Comparison of ENCODE assay signal across 9 cellular contexts in the genomic region with DNA sequence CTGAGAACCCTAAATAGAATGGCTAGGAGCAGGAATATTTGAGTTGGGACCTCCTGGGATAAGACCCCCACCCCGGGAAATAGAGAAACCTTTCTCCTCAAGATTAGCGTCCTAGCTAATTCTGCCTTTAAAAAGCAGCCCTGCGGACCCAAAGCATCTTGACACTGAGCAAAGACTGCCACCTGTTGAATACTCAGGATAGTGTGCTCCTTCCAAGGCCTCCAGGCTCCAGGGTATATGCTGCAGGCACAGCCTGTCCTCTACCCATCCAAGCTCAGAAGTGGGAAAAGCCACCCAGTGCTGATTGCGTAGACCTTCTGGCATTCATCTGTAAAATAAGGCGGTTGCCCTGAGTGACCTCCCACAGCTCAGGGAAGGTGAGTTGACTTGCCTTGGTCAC.
DNase-seq lines count a peak whose midpoint lies in the region; ATAC-seq and TF ChIP-seq lines count a peak whose summit lies in the region.
"Had no signal": no experiment of that assay in that cellular context is flagged by ENCODE, and none has a peak within 500 bp of the region (broad histone marks: within the 10 kb centered on the region; RNA-seq: fewer than 3 reads in every experiment).

No MANE protein-coding gene starts in this region.

- intact Hi-C loops in heart right ventricle (cut with DNase I) = loop anchor here in 6 of 10 donors (5.0 to 10.0 kb wide), 9 partner anchors 312 to 1960 kb away; a partner anchor contains a TSS

- H3K4me3 ChIP-seq in GM23338 (no peak overlapping the region), heart right ventricle (no peak overlapping the region), WERI-Rb-1 (ENCODE audit: low read depth, low read length) (no peak overlapping the region)

- peak overlapping the region; percentile 86 for H2AFZ ChIP-seq in GM23338

- H3K27ac ChIP-seq in GM23338 (ENCODE audit: low read depth) (no peak overlapping the region), heart right ventricle (no peak overlapping the region), WERI-Rb-1 (no peak overlapping the region)
- H3K27ac ChIP-seq: HL-60 had no signal

- no peaks in the 10 kb centered on the region for H4K20me1 ChIP-seq in GM23338 (replicated peaks; ENCODE audit: insufficient read depth)

- H3K27ac Mint-ChIP-seq in GM23338 = no peak overlapping the region
- peak overlapping the region; percentile 13 for H3K27ac Mint-ChIP-seq in activated T-helper 17 cell treated with anti-CD3 and anti-CD28 coated beads, Interleukin-2, amount 50 U/mL, for 72 hours

- H3K4me1 ChIP-seq in GM23338 (ENCODE audit: insufficient read depth) = no peaks in the 10 kb centered on the region
- peaks cover 0 to 4% (median 0%) of the 10 kb centered on the region in 9 donors for H3K4me1 ChIP-seq in heart right ventricle

- H3K79me2 ChIP-seq in GM23338 (replicated peaks; ENCODE audit: insufficient read depth) = no peaks in the 10 kb centered on the region

- no peaks in the 10 kb centered on the region; the same call in 2 of the 3 replicates for H3K9me3 Mint-ChIP-seq in GM23338
- H3K9me3 Mint-ChIP-seq in activated T-helper 17 cell treated with anti-CD3 and anti-CD28 coated beads, Interleukin-2, amount 50 U/mL, for 72 hours = no peaks in the 10 kb centered on the region

- H3K27me3 Mint-ChIP-seq in GM23338 (ENCODE audit: insufficient read depth, low read depth, poor library complexity) = no peaks in the 10 kb centered on the region
- H3K27me3 Mint-ChIP-seq in activated T-helper 17 cell treated with anti-CD3 and anti-CD28 coated beads, Interleukin-2, amount 50 U/mL, for 72 hours = no peaks in the 10 kb centered on the region

- no peak overlapping the region for H3K4me3 Mint-ChIP-seq in GM23338
- no peak overlapping the region for H3K4me3 Mint-ChIP-seq in activated T-helper 17 cell treated with anti-CD3 and anti-CD28 coated beads, Interleukin-2, amount 50 U/mL, for 72 hours

- H3K36me3 Mint-ChIP-seq in GM23338 (ENCODE audit: low read depth) = no peaks in the 10 kb centered on the region
- no peaks in the 10 kb centered on the region for H3K36me3 Mint-ChIP-seq in activated T-helper 17 cell treated with anti-CD3 and anti-CD28 coated beads, Interleukin-2, amount 50 U/mL, for 72 hours (ENCODE audit: low read depth)

- no peaks in the 10 kb centered on the region for H3K9me3 ChIP-seq in heart right ventricle
- no peaks in the 10 kb centered on the region for H3K9me3 ChIP-seq in WERI-Rb-1 (ENCODE audit: severe bottlenecking)

- H3K27me3 ChIP-seq in GM23338 (ENCODE audit: insufficient read depth) (no peaks in the 10 kb centered on the region), heart right ventricle (no peaks in the 10 kb centered on the region), WERI-Rb-1 (ENCODE audit: insufficient read depth, low read depth, severe bottlenecking) (peaks cover 28% of the 10 kb centered on the region)

- WGBS in heart right ventricle, 2 donors = 14 to 18% methylated on average over 5 of the region's 5 CpGs

- peak; percentile 56 for TF ChIP-seq CTCF in AG09319 (IDR thresholded peaks at IDR 0.05; ENCODE audit: low read depth, low read length)
- TF ChIP-seq CTCF in GM23338 (conservative IDR thresholded peaks at IDR 0.05; ENCODE audit: low read depth in 2 of 2) = peak; percentile 63 to 85
- peak; percentile 37 to 74 (median 66) for TF ChIP-seq CTCF in heart right ventricle (IDR thresholded peaks at IDR 0.05)
- TF ChIP-seq CTCF in WERI-Rb-1 (IDR thresholded peaks at IDR 0.05; ENCODE audit: low read depth, low read length) = no peak

- H3K4me1 Mint-ChIP-seq in GM23338 = no peaks in the 10 kb centered on the region
- no peaks in the 10 kb centered on the region for H3K4me1 Mint-ChIP-seq in activated T-helper 17 cell treated with anti-CD3 and anti-CD28 coated beads, Interleukin-2, amount 50 U/mL, for 72 hours

- H3K36me3 ChIP-seq in GM23338 (ENCODE audit: insufficient read depth) = no peaks in the 10 kb centered on the region
- no peaks in the 10 kb centered on the region for H3K36me3 ChIP-seq in heart right ventricle
- no peaks in the 10 kb centered on the region for H3K36me3 ChIP-seq in WERI-Rb-1

- no peaks in the 10 kb centered on the region for H3K9me2 ChIP-seq in GM23338 (ENCODE audit: insufficient read depth)

- no peak overlapping the region for H3K4me2 ChIP-seq in GM23338

- ATAC-seq in GM23338 = peak; percentile 100
- ATAC-seq in activated T-helper 17 cell treated with anti-CD3 and anti-CD28 coated beads, Interleukin-2, amount 50 U/mL, for 72 hours (replicated peaks) = peak; percentile 77
- peak; percentile 59 to 97 (median 90) for ATAC-seq in heart right ventricle

- no peaks in the 10 kb centered on the region for H3F3A ChIP-seq in GM23338 (replicated peaks; ENCODE audit: low read depth)

- no peak for DNase-seq in AG09319 (ENCODE audit: extremely low read depth, low read depth)
- peak; percentile 85 for DNase-seq in GM23338 (ENCODE audit: low spot score)
- DNase-seq in heart right ventricle = peak; percentile 10 to 46
- DNase-seq in retina = peak; percentile 70
- no peak for DNase-seq in NCI-H2107 treated with DMSO at 0.1 percent for 48 hours (lab: John Stamatoyannopoulos, UW; ENCODE audit: unreplicated experiment)
- no peak for DNase-seq in WERI-Rb-1
- DNase-seq in activated gamma-delta T cell (lab: John Stamatoyannopoulos, UW) = no peak

TF ChIP-seq in GM23338, 12 proteins besides CTCF, POLR2A, EP300 and RAD21 (continues in another document):
- TF ChIP-seq STAT1 (IDR thresholded peaks at IDR 0.05; ENCODE audit: unreplicated experiment) (no peak), EZH2phosphoT487 (IDR thresholded peaks at IDR 0.05; ENCODE audit: unreplicated experiment) (no peak), CREB1 (CRISPR knock-in tag; IDR thresholded peaks at IDR 0.05; ENCODE audit: low read depth) (no peak), JUNB (IDR thresholded peaks at IDR 0.05; ENCODE audit: unreplicated experiment) (no peak), NANOG (IDR thresholded peaks at IDR 0.05; ENCODE audit: borderline replicate concordance) (no peak), EZH2 (IDR thresholded peaks at IDR 0.05; ENCODE audit: low read depth, unreplicated experiment) (no peak), POLR2AphosphoS5 (IDR thresholded peaks at IDR 0.05; ENCODE audit: low read depth) (no peak)
- TF ChIP-seq, protein P1, sequence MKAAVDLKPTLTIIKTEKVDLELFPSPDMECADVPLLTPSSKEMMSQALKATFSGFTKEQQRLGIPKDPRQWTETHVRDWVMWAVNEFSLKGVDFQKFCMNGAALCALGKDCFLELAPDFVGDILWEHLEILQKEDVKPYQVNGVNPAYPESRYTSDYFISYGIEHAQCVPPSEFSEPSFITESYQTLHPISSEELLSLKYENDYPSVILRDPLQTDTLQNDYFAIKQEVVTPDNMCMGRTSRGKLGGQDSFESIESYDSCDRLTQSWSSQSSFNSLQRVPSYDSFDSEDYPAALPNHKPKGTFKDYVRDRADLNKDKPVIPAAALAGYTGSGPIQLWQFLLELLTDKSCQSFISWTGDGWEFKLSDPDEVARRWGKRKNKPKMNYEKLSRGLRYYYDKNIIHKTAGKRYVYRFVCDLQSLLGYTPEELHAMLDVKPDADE (IDR thresholded peaks at IDR 0.05) = no peak
- TF ChIP-seq, protein P2, sequence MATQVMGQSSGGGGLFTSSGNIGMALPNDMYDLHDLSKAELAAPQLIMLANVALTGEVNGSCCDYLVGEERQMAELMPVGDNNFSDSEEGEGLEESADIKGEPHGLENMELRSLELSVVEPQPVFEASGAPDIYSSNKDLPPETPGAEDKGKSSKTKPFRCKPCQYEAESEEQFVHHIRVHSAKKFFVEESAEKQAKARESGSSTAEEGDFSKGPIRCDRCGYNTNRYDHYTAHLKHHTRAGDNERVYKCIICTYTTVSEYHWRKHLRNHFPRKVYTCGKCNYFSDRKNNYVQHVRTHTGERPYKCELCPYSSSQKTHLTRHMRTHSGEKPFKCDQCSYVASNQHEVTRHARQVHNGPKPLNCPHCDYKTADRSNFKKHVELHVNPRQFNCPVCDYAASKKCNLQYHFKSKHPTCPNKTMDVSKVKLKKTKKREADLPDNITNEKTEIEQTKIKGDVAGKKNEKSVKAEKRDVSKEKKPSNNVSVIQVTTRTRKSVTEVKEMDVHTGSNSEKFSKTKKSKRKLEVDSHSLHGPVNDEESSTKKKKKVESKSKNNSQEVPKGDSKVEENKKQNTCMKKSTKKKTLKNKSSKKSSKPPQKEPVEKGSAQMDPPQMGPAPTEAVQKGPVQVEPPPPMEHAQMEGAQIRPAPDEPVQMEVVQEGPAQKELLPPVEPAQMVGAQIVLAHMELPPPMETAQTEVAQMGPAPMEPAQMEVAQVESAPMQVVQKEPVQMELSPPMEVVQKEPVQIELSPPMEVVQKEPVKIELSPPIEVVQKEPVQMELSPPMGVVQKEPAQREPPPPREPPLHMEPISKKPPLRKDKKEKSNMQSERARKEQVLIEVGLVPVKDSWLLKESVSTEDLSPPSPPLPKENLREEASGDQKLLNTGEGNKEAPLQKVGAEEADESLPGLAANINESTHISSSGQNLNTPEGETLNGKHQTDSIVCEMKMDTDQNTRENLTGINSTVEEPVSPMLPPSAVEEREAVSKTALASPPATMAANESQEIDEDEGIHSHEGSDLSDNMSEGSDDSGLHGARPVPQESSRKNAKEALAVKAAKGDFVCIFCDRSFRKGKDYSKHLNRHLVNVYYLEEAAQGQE (IDR thresholded peaks at IDR 0.05; ENCODE audit: unreplicated experiment) = no peak

Comparison
In these comparisons a context has a peak if more than half of its experiments do, and no peak if none do; other contexts are left out.
1. DNase-seq: peak in GM23338 (single experiment), heart right ventricle (2 of 2) and retina (single experiment); none in AG09319 (single experiment), NCI-H2107 treated with DMSO at 0.1 percent for 48 hours (single experiment), WERI-Rb-1 (single experiment) and activated gamma-delta T cell (single experiment).
2. Peak in every context shown above with its lines, with median percentiles within 50 percentile points of each other: ATAC-seq.